In the genomic region with DNA sequence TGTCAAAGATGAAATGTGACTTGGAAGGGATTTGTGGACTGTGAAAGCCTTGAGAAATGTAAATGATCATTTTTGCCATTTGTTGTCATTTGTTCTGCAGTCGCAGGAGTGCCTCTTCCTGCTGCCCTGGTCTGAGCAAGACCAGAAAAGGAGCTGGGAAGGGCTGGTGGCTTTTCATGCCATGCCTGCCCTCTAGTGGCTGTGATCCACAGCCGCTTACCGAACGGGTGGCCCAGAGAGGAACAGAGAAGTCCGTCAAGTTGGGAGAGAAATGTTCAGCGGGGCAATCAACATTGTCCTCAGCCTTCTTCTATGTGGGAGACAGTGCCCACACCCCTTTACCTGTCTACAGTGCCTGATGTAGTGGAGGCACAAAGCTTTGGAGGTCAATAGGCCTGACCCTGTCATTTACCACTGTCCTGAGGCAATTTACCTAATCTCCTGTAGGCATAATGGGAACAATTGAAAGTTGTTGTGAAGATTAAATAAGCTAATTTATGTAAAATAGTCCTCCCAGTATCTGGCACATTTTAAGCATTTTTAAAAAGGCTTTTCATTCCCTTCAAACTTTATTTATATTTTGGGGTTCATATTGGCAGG, we compare ENCODE assay signal across 8 cellular contexts.
DNase-seq lines count a peak whose midpoint lies in the region; ATAC-seq, FAIRE-seq and TF ChIP-seq lines count a peak whose summit lies in the region.

No MANE protein-coding gene starts in this region.

- no peaks in the 10 kb centered on the region for H3K4me1 ChIP-seq in IMR-90 (ENCODE audit: control insufficient read depth, insufficient read depth, low read length)
- no peaks in the 10 kb centered on the region for H3K4me1 ChIP-seq in Panc1 (ENCODE audit: control insufficient read depth, insufficient read depth, low read length)
- peaks cover 0 to 15% (median 0%) of the 10 kb centered on the region in 3 donors for H3K4me1 ChIP-seq in gastroesophageal sphincter
- H3K4me1 ChIP-seq in parathyroid adenoma = no peaks in the 10 kb centered on the region

- no peaks in the 10 kb centered on the region for H3K9me3 ChIP-seq in IMR-90 (ENCODE audit: control insufficient read depth, insufficient read depth, low read length)
- no peaks in the 10 kb centered on the region for H3K9me3 ChIP-seq in Panc1 (ENCODE audit: control insufficient read depth, insufficient read depth, low read depth, low read length)
- H3K9me3 ChIP-seq in gastroesophageal sphincter = no peaks in the 10 kb centered on the region
- no peaks in the 10 kb centered on the region for H3K9me3 ChIP-seq in parathyroid adenoma (ENCODE audit: control insufficient read depth, low read length)

- no peak overlapping the region for H2BK120ac ChIP-seq in IMR-90 (ENCODE audit: low read depth, low read length)

- no peak overlapping the region for H2BK15ac ChIP-seq in IMR-90 (ENCODE audit: low read depth, low read length)

- H2BK5ac ChIP-seq in IMR-90 (ENCODE audit: low read depth, low read length, poor library complexity, severe bottlenecking) = no peak overlapping the region

- H4K8ac ChIP-seq in IMR-90 (ENCODE audit: low read depth in 2 of 2, low read length in 2 of 2) = no peak overlapping the region

- DNase-seq in GF-D8 (lab: John Stamatoyannopoulos, UW) (peak; percentile 53), IMR-90 (peak; percentile 73), Panc1 (ENCODE audit: low read depth, low spot score) (peak; percentile 39), urothelium cell line (ENCODE audit: low spot score) (peak; percentile 75)
- peak; percentile 33 for DNase-seq in activated T-helper 2 cell treated with anti-CD3 and anti-CD28 coated beads, Interferon-gamma antibody, Interleukin-2, Interleukin-4, amounts not matched to agents 10 μg/mL and 5 μg/mL and 100 μg/mL, durations not matched to agents 14 hours and 24 hours and 36 hours (ENCODE audit: low spot score)

- no peak overlapping the region for H3K56ac ChIP-seq in IMR-90 (ENCODE audit: extremely low read depth, insufficient read depth, low read length)

- no peak overlapping the region for H3K4ac ChIP-seq in IMR-90 (ENCODE audit: low read depth, low read length)

- peaks cover 14% of the 10 kb centered on the region for H3K27me3 Mint-ChIP-seq in activated T-helper 2 cell treated with anti-CD3 and anti-CD28 coated beads, Interferon-gamma antibody, Interleukin-2, Interleukin-4, amounts not matched to agents 10 μg/mL and 5 μg/mL and 100 μg/mL, durations not matched to agents 14 hours and 24 hours and 36 hours (ENCODE audit: low read depth)

- BruUV-seq in IMR-90 (replicated peaks; lab: Mats Ljungman, UMichigan) (no TSS peak), Panc1 (replicated peaks; lab: Mats Ljungman, UMichigan) (no TSS peak)

- H2BK20ac ChIP-seq in IMR-90 (ENCODE audit: low read depth, low read length) = no peak overlapping the region

- no CpG with 5 or more reads among the region's 6 CpGs for WGBS in IMR-90 (ENCODE audit: extremely low coverage in 2 of 2, insufficient read length in 1 of 2), 2 experiments
- 5 to 8% methylated on average over 2 to 6 of the region's 6 CpGs for WGBS in gastroesophageal sphincter (ENCODE audit: low coverage in 1 of 2), 2 donors

- no peak for TF ChIP-seq POLR2A in IMR-90 (IDR thresholded peaks at IDR 0.05; ENCODE audit: low read depth, low read length)
- no peak for TF ChIP-seq POLR2A in gastroesophageal sphincter (IDR thresholded peaks at IDR 0.05)

- H3K4me1 Mint-ChIP-seq in activated T-helper 2 cell treated with anti-CD3 and anti-CD28 coated beads, Interferon-gamma antibody, Interleukin-2, Interleukin-4, amounts not matched to agents 10 μg/mL and 5 μg/mL and 100 μg/mL, durations not matched to agents 14 hours and 24 hours and 36 hours (ENCODE audit: low read depth) = no peaks in the 10 kb centered on the region

- H4K20me1 ChIP-seq in IMR-90 (ENCODE audit: insufficient read depth, low read length) = no peaks in the 10 kb centered on the region

- TF ChIP-seq RAD21 in IMR-90 (IDR thresholded peaks at IDR 0.05; ENCODE audit: low read length) = peak; percentile 91

- H4K5ac ChIP-seq in IMR-90 (ENCODE audit: low read depth, low read length) = no peak overlapping the region

- no peaks in the 10 kb centered on the region for H3K79me2 ChIP-seq in parathyroid adenoma

- H3K4me3 ChIP-seq in IMR-90 (ENCODE audit: insufficient read depth, low read depth, low read length) (no peak overlapping the region), Panc1 (ENCODE audit: low read depth in 2 of 2, low read length in 2 of 2) (no peak overlapping the region), gastroesophageal sphincter (no peak overlapping the region), parathyroid adenoma (ENCODE audit: low read depth, low read length) (no peak overlapping the region)

- no peak overlapping the region for H2AK9ac ChIP-seq in IMR-90 (replicated peaks; ENCODE audit: low read depth, low read length, poor library complexity)

- H3K23ac ChIP-seq in IMR-90 (ENCODE audit: low read depth, low read length) = no peak overlapping the region

- H3K9me3 Mint-ChIP-seq in activated T-helper 2 cell treated with anti-CD3 and anti-CD28 coated beads, Interferon-gamma antibody, Interleukin-2, Interleukin-4, amounts not matched to agents 10 μg/mL and 5 μg/mL and 100 μg/mL, durations not matched to agents 14 hours and 24 hours and 36 hours = no peaks in the 10 kb centered on the region

- no peaks in the 10 kb centered on the region for H3K9me1 ChIP-seq in IMR-90 (ENCODE audit: insufficient read depth, low read length)

- H3K36me3 ChIP-seq in IMR-90 (ENCODE audit: control insufficient read depth, insufficient read depth, low read length) (no peaks in the 10 kb centered on the region), Panc1 (ENCODE audit: control insufficient read depth, insufficient read depth, low read length) (no peaks in the 10 kb centered on the region), gastroesophageal sphincter (no peaks in the 10 kb centered on the region), parathyroid adenoma (ENCODE audit: control insufficient read depth, insufficient read depth, low read length) (no peaks in the 10 kb centered on the region)

- H3K27ac Mint-ChIP-seq in activated T-helper 2 cell treated with anti-CD3 and anti-CD28 coated beads, Interferon-gamma antibody, Interleukin-2, Interleukin-4, amounts not matched to agents 10 μg/mL and 5 μg/mL and 100 μg/mL, durations not matched to agents 14 hours and 24 hours and 36 hours = no peak overlapping the region

- no peak overlapping the region for H3K4me2 ChIP-seq in IMR-90 (ENCODE audit: low read depth, low read length)
- no peak overlapping the region for H3K4me2 ChIP-seq in parathyroid adenoma (ENCODE audit: low read length)

- no peak overlapping the region for H3K18ac ChIP-seq in IMR-90 (ENCODE audit: low read depth, low read length)

- H2AFZ ChIP-seq in IMR-90 (replicated peaks; ENCODE audit: low read length, poor library complexity) (peak overlapping the region; percentile 67), parathyroid adenoma (peak overlapping the region; percentile 51)

- no peak for TF ChIP-seq EP300 in gastroesophageal sphincter (IDR thresholded peaks at IDR 0.05)

- H4K91ac ChIP-seq in IMR-90 (ENCODE audit: insufficient read depth, low read depth, low read length) = no peak overlapping the region

- H3K27ac ChIP-seq in IMR-90 (ENCODE audit: insufficient read depth, low read length) = no peak overlapping the region
- no peak overlapping the region for H3K27ac ChIP-seq in Panc1 (ENCODE audit: low read length)
- no peak overlapping the region for H3K27ac ChIP-seq in gastroesophageal sphincter
- no peak overlapping the region for H3K27ac ChIP-seq in parathyroid adenoma

- H3K9ac ChIP-seq in IMR-90 (ENCODE audit: low read depth, low read length) (no peak overlapping the region), parathyroid adenoma (no peak overlapping the region)

- H3K14ac ChIP-seq in IMR-90 (replicated peaks; ENCODE audit: low read depth, low read length) = no peak overlapping the region

- POLR2A ChIA-PET in IMR-90 (lab: Charles Lee; ENCODE audit: unreplicated experiment) (interaction anchor here (0.6 to 0.7 kb wide), 2 partner anchors 40 to 289 kb away, joined by 5 to 7 read pairs; no protein-coding TSS in a partner anchor), Panc1 (lab: Charles Lee) (no interaction called here)

- H3K36me3 Mint-ChIP-seq in activated T-helper 2 cell treated with anti-CD3 and anti-CD28 coated beads, Interferon-gamma antibody, Interleukin-2, Interleukin-4, amounts not matched to agents 10 μg/mL and 5 μg/mL and 100 μg/mL, durations not matched to agents 14 hours and 24 hours and 36 hours (ENCODE audit: low read depth) = no peaks in the 10 kb centered on the region

- TF ChIP-seq CTCF in IMR-90 (conservative IDR thresholded peaks at IDR 0.05; ENCODE audit: low read depth, low read length) (peak; percentile 91), Panc1 (IDR thresholded peaks at IDR 0.05) (peak; percentile 87), gastroesophageal sphincter (IDR thresholded peaks at IDR 0.05) (peak; percentile 45 to 88 (median 74)), parathyroid adenoma (IDR thresholded peaks at IDR 0.05) (peak; percentile 68)

- no peak for FAIRE-seq in urothelium cell line (lab: Jason Lieb, UNC)

- dilution Hi-C loops in IMR-90 (cut with HindIII; ENCODE audit: low sequenced_read_pairs, unreplicated experiment) = no loop called here

- H3K4me3 Mint-ChIP-seq in activated T-helper 2 cell treated with anti-CD3 and anti-CD28 coated beads, Interferon-gamma antibody, Interleukin-2, Interleukin-4, amounts not matched to agents 10 μg/mL and 5 μg/mL and 100 μg/mL, durations not matched to agents 14 hours and 24 hours and 36 hours (ENCODE audit: low read depth) = no peak overlapping the region

- intact Hi-C loops in IMR-90 (cut with micrococcal nuclease) = loop anchor here (1.0 kb wide), 3 partner anchors 188 to 250 kb away; partner anchors contain the start of gene B3GLCT
- intact Hi-C loops in Panc1 (cut with micrococcal nuclease; ENCODE audit: unreplicated experiment) = loop anchor here (1.0 kb wide), 1 partner anchor 188 kb away; no protein-coding TSS in a partner anchor
- intact Hi-C loops in activated T-helper 2 cell treated with anti-CD3 and anti-CD28 coated beads, Interferon-gamma antibody, Interleukin-2, Interleukin-4, amounts not matched to agents 10 μg/mL and 5 μg/mL and 100 μg/mL, durations not matched to agents 14 hours and 24 hours and 36 hours (cut with micrococcal nuclease) = loop anchor here (1.0 to 10.0 kb wide), 2 partner anchors 188 to 219 kb away; no protein-coding TSS in a partner anchor

- H3K79me1 ChIP-seq in IMR-90 (ENCODE audit: low read depth in 1 of 2, low read length in 2 of 2) = no peaks in the 10 kb centered on the region

- H3K27me3 ChIP-seq in IMR-90 (ENCODE audit: control insufficient read depth, insufficient read depth, low read length) (peaks cover 14% of the 10 kb centered on the region), Panc1 (ENCODE audit: control insufficient read depth, insufficient read depth, low read length) (peaks cover 2% of the 10 kb centered on the region; the same call in 1 of the 2 replicates), gastroesophageal sphincter (no peaks in the 10 kb centered on the region), parathyroid adenoma (ENCODE audit: control insufficient read depth, insufficient read depth, low read length) (no peaks in the 10 kb centered on the region)

- no peak overlapping the region for H2AK5ac ChIP-seq in IMR-90 (ENCODE audit: low read depth, low read length)

- in situ Hi-C loops in IMR-90 (cut with MboI; ENCODE audit: low sequenced_read_pairs) = loop anchor here (5.0 to 10.0 kb wide), 3 partner anchors 192 to 311 kb away; partner anchors contain the start of gene RXFP2
- in situ Hi-C loops in Panc1 (cut with HindIII; ENCODE audit: low pct_unique_long_range_greater_than_20kb, low sequenced_read_pairs) = no loop called here

- CTCF ChIA-PET in IMR-90 (lab: Yijun Ruan, JAX) (interaction anchor here (0.5 to 1.7 kb wide), 17 partner anchors 9 to 1548 kb away, joined by 3 to 19 read pairs (median 3); partner anchors contain the start of gene B3GLCT), Panc1 (lab: Charles Lee) (interaction anchor here (0.6 to 1.3 kb wide), 2 partner anchors 97 to 250 kb away, joined by 3 read pairs; no protein-coding TSS in a partner anchor)

- peak; percentile 98 for ATAC-seq in GM21723 (IDR thresholded peaks at IDR 0.05; ENCODE audit: unreplicated experiment)
- peak; percentile 100 for ATAC-seq in IMR-90 (ENCODE audit: low read depth)
- ATAC-seq in Panc1 = peak; percentile 100
- peak; percentile 88 for ATAC-seq in gastroesophageal sphincter
